Comparison of ENCODE assay signal across 1 cellular context in genomic region chr3:193592841-193593665, GRCh38.
A peak's percentile ranks its signal among the peaks of the same experiment; 100 is the strongest.
TF ChIP-seq lines count a peak whose summit lies in the region.

Gene OPA1, plus strand, starts transcription at chr3:193593208. Its CDS starts 170 bp downstream, at chr3:193593378.

TF ChIP-seq in HepG2, 621 proteins besides CTCF, POLR2A, EP300 and RAD21 (continued from another document and continues in another):
- TF ChIP-seq ZBTB14 (CRISPR knock-in tag; IDR thresholded peaks at IDR 0.05) (0 out of 2 replicates have a peak, but pooled peaks have one; percentile 50), ZNF646 (CRISPR knock-in tag; IDR thresholded peaks at IDR 0.05) (peak; percentile 64; the same call in 1 of the 2 replicates), HDAC2 (CRISPR knock-in tag; IDR thresholded peaks at IDR 0.05) (peak; percentile 98), SUZ12 (IDR thresholded peaks at IDR 0.05; ENCODE audit: low read depth, low read length) (no peak), ETS1 (CRISPR knock-in tag; IDR thresholded peaks at IDR 0.05) (no peak), KDM4B (CRISPR knock-in tag; IDR thresholded peaks at IDR 0.05) (peak; percentile 97), HMGA1 (CRISPR knock-in tag; conservative IDR thresholded peaks at IDR 0.05) (no peak), TARDBP (CRISPR knock-in tag; IDR thresholded peaks at IDR 0.05) (peak; percentile 99), KDM3A (CRISPR knock-in tag; IDR thresholded peaks at IDR 0.05; ENCODE audit: low read depth) (peak; percentile 98), NCOA2 (CRISPR knock-in tag; IDR thresholded peaks at IDR 0.05) (peak; percentile 76), FOSL1 (CRISPR knock-in tag; IDR thresholded peaks at IDR 0.05; ENCODE audit: borderline replicate concordance) (no peak), REPIN1 (CRISPR knock-in tag; IDR thresholded peaks at IDR 0.05; ENCODE audit: borderline replicate concordance, low read depth) (peak; percentile 97), KDM5B (CRISPR knock-in tag; IDR thresholded peaks at IDR 0.05; ENCODE audit: borderline replicate concordance) (peak; percentile 95; the same call in 1 of the 2 replicates), ZNF460 (CRISPR knock-in tag; IDR thresholded peaks at IDR 0.05; ENCODE audit: borderline replicate concordance) (0 out of 2 replicates have a peak, but pooled peaks have one; percentile 25), ZNF382 (CRISPR knock-in tag; IDR thresholded peaks at IDR 0.05; ENCODE audit: borderline replicate concordance) (no peak), ZNF441 (CRISPR knock-in tag; IDR thresholded peaks at IDR 0.05; ENCODE audit: borderline replicate concordance) (peak; percentile 75; the same call in 1 of the 2 replicates), KDM5A (IDR thresholded peaks at IDR 0.05; ENCODE audit: borderline replicate concordance, low read length) (peak; percentile 90), DRAP1 (CRISPR knock-in tag; IDR thresholded peaks at IDR 0.05) (peak; percentile 80), ZNF577 (CRISPR knock-in tag; IDR thresholded peaks at IDR 0.05; ENCODE audit: borderline replicate concordance, low read depth) (no peak), NR0B2 (CRISPR knock-in tag; IDR thresholded peaks at IDR 0.05) (peak; percentile 84), JDP2 (CRISPR knock-in tag; IDR thresholded peaks at IDR 0.05; ENCODE audit: borderline replicate concordance) (no peak), HDAC1 (CRISPR knock-in tag; IDR thresholded peaks at IDR 0.05) (peak; percentile 98), RXRB (CRISPR knock-in tag; IDR thresholded peaks at IDR 0.05; ENCODE audit: borderline replicate concordance) (peak; percentile 91), NR2C2 (CRISPR knock-in tag; IDR thresholded peaks at IDR 0.05; ENCODE audit: borderline replicate concordance) (peak; percentile 98), ZNF280B (CRISPR knock-in tag; IDR thresholded peaks at IDR 0.05; ENCODE audit: borderline replicate concordance) (peak; percentile 74; the same call in 1 of the 2 replicates), ZNF780A (CRISPR knock-in tag; IDR thresholded peaks at IDR 0.05) (peak; percentile 67; the same call in 1 of the 2 replicates), ZNF33A (CRISPR knock-in tag; IDR thresholded peaks at IDR 0.05; ENCODE audit: borderline replicate concordance) (no peak), PPARG (CRISPR knock-in tag; conservative IDR thresholded peaks at IDR 0.05) (peak; percentile 70; the same call in 1 of the 2 replicates), ZNF839 (CRISPR knock-in tag; IDR thresholded peaks at IDR 0.05; ENCODE audit: borderline replicate concordance) (0 out of 2 replicates have a peak, but pooled peaks have one; percentile 83), ZC3H13 (CRISPR knock-in tag; IDR thresholded peaks at IDR 0.05) (peak; percentile 85), FLYWCH1 (CRISPR knock-in tag; IDR thresholded peaks at IDR 0.05) (no peak), ELF3 (CRISPR knock-in tag; IDR thresholded peaks at IDR 0.05) (peak; percentile 98), HES4 (CRISPR knock-in tag; IDR thresholded peaks at IDR 0.05; ENCODE audit: borderline replicate concordance) (0 out of 2 replicates have a peak, but pooled peaks have one; percentile 32), FOXP1 (IDR thresholded peaks at IDR 0.05) (peak; percentile 53; the same call in 1 of the 2 replicates), FOXP1 (CRISPR knock-in tag; IDR thresholded peaks at IDR 0.05) (peak; percentile 81), ZBTB39 (CRISPR knock-in tag; IDR thresholded peaks at IDR 0.05) (peak; percentile 32), ZBTB3 (CRISPR knock-in tag; IDR thresholded peaks at IDR 0.05; ENCODE audit: borderline replicate concordance, low read depth) (0 out of 2 replicates have a peak, but pooled peaks have one; percentile 28), SALL1 (CRISPR knock-in tag; IDR thresholded peaks at IDR 0.05) (peak; percentile 97), RFX5 (IDR thresholded peaks at IDR 0.05; ENCODE audit: low read depth, low read length) (no peak), RARG (CRISPR knock-in tag; IDR thresholded peaks at IDR 0.05; ENCODE audit: low read depth) (no peak), ZNF142 (CRISPR knock-in tag; IDR thresholded peaks at IDR 0.05) (peak; percentile 85)
